9 cellular contexts compared by ENCODE assay signal in genomic region chrX:150478496-150479492, GRCh38.
A peak's percentile ranks its signal among the peaks of the same experiment; 100 is the strongest.
DNase-seq lines count a peak whose midpoint lies in the region; ATAC-seq lines count a peak whose summit lies in the region.
"Had no signal": no experiment of that assay in that cellular context is flagged by ENCODE, and none has a peak within 500 bp of the region (broad histone marks: within the 10 kb centered on the region; RNA-seq: fewer than 3 reads in every experiment).

No MANE protein-coding gene starts in this region.

- H3K27me3 Mint-ChIP-seq in T-helper 17 cell, result no peaks in the 10 kb centered on the region
- no peaks in the 10 kb centered on the region for H3K27me3 Mint-ChIP-seq in naive thymus-derived CD4-positive, alpha-beta T cell

- H3K36me3 Mint-ChIP-seq in T-helper 17 cell (ENCODE audit: low read depth), result no peaks in the 10 kb centered on the region
- H3K36me3 Mint-ChIP-seq in naive thymus-derived CD4-positive, alpha-beta T cell, result peaks cover 0 to 16% (median 0%) of the 10 kb centered on the region in 5 donors

- intact Hi-C loops in naive thymus-derived CD4-positive, alpha-beta T cell (cut with micrococcal nuclease), result loop anchor here (1.0 to 5.0 kb wide), 5 partner anchors 20 to 113 kb away; partner anchors contain the start of gene MTM1 (in 1 of the 2)
- intact Hi-C loops in left ventricle myocardium superior (cut with micrococcal nuclease), result no loop called here

- POLR2A ChIA-PET in naive thymus-derived CD4-positive, alpha-beta T cell (lab: Charles Lee), result no interaction called here

- peak overlapping the region; percentile 75 for H3K4me3 Mint-ChIP-seq in T-helper 17 cell
- peak overlapping the region; percentile 51 to 81 (median 76) for H3K4me3 Mint-ChIP-seq in naive thymus-derived CD4-positive, alpha-beta T cell

- H3K9me3 ChIP-seq in T-helper 17 cell (ENCODE audit: control insufficient read depth, low read length, poor library complexity, severe bottlenecking), result no peaks in the 10 kb centered on the region
- H3K9me3 ChIP-seq in naive thymus-derived CD4-positive, alpha-beta T cell (ENCODE audit: control insufficient read depth in 2 of 3, low read length in 3 of 3), result no peaks in the 10 kb centered on the region

- peak overlapping the region; percentile 79 for H3K27ac Mint-ChIP-seq in T-helper 17 cell
- H3K27ac Mint-ChIP-seq in naive thymus-derived CD4-positive, alpha-beta T cell, result peak overlapping the region in 8 of 9 donors; percentile 84 to 97 (median 85)

- CTCF ChIA-PET in naive thymus-derived CD4-positive, alpha-beta T cell (lab: Charles Lee), result interaction anchor here (0.9 to 1.0 kb wide), 2 partner anchors 18 to 113 kb away, joined by 3 read pairs; no protein-coding TSS in a partner anchor

- peak overlapping the region; percentile 41 for H3K27ac ChIP-seq in naive thymus-derived CD4-positive, alpha-beta T cell (ENCODE audit: low read depth, low read length)
- H3K27ac ChIP-seq: epithelial cell of prostate had no signal

- ATAC-seq in GM18867 (IDR thresholded peaks at IDR 0.05; ENCODE audit: unreplicated experiment) (peak; percentile 74), HG02759 (IDR thresholded peaks at IDR 0.05; ENCODE audit: unreplicated experiment) (peak; percentile 54), T-helper 17 cell (peak; percentile 83), left ventricle myocardium superior (no peak)
- peak; percentile 46 for ATAC-seq in naive thymus-derived CD4-positive, alpha-beta T cell

- no peak for DNase-seq in T-helper 17 cell
- DNase-seq in naive thymus-derived CD4-positive, alpha-beta T cell, result peak in 4 of 9 donors; percentile 4 to 31 (median 24)
- DNase-seq in GM19240 (ENCODE audit: insufficient read length, low spot score), result no peak
- no peak for DNase-seq in left ventricle myocardium superior
- no peak for DNase-seq in NCI-H526 (lab: John Stamatoyannopoulos, UW)
- no peak for DNase-seq in T1000 (lab: John Stamatoyannopoulos, UW)

- peak overlapping the region; percentile 46 for H3K4me3 ChIP-seq in naive thymus-derived CD4-positive, alpha-beta T cell (ENCODE audit: low read length)

- no peaks in the 10 kb centered on the region for H3K27me3 ChIP-seq in naive thymus-derived CD4-positive, alpha-beta T cell (ENCODE audit: control insufficient read depth in 2 of 2, insufficient read depth in 2 of 2, low read length in 2 of 2)

- peaks cover 3 to 14% of the 10 kb centered on the region in 2 donors for H3K4me1 ChIP-seq in naive thymus-derived CD4-positive, alpha-beta T cell (ENCODE audit: control insufficient read depth in 2 of 2, insufficient read depth in 2 of 2, low read length in 2 of 2)

- no peaks in the 10 kb centered on the region for H3K36me3 ChIP-seq in naive thymus-derived CD4-positive, alpha-beta T cell (ENCODE audit: control insufficient read depth in 2 of 3, insufficient read depth in 3 of 3, low read length in 3 of 3)

- peaks cover 24% of the 10 kb centered on the region for H3K4me1 Mint-ChIP-seq in T-helper 17 cell
- peaks cover 6 to 67% (median 34%) of the 10 kb centered on the region in 7 donors for H3K4me1 Mint-ChIP-seq in naive thymus-derived CD4-positive, alpha-beta T cell

- H3K9me3 Mint-ChIP-seq in naive thymus-derived CD4-positive, alpha-beta T cell, result peaks cover 0 to 1% (median 0%) of the 10 kb centered on the region in 11 donors
